In genomic region chr2:101842471-101842870, GRCh38 we compare ENCODE assay signal across 16 cellular contexts.
DNase-seq lines count a peak whose midpoint lies in the region; ATAC-seq and TF ChIP-seq lines count a peak whose summit lies in the region.
"Had no signal": no experiment of that assay in that cellular context is flagged by ENCODE, and none has a peak within 500 bp of the region (broad histone marks: within the 10 kb centered on the region; RNA-seq: fewer than 3 reads in every experiment).

No MANE protein-coding gene starts in this region.

- H3K36me3 Mint-ChIP-seq in activated CD4-positive, alpha-beta T cell treated with anti-CD3 and anti-CD28 coated beads, Interleukin-2, amount 10 ng/mL, durations not matched to agents 24 days and 14 days (ENCODE audit: low read depth) = peaks cover 59% of the 10 kb centered on the region
- peaks cover 76% of the 10 kb centered on the region for H3K36me3 Mint-ChIP-seq in stimulated activated memory B cell treated with anti-CD40 and anti-IgM and Interleukin-4, amounts not matched to agents 10 μg/mL and 1 μg/mL and 100 μg/mL, for 72 hours

- peaks cover 24% of the 10 kb centered on the region for H3K4me1 ChIP-seq in foreskin keratinocyte
- H3K4me1 ChIP-seq: SJCRH30 had no signal

- intact Hi-C loops in activated CD4-positive, alpha-beta T cell treated with anti-CD3 and anti-CD28 coated beads, Interleukin-2, amount 10 ng/mL, durations not matched to agents 24 days and 14 days (cut with micrococcal nuclease) = no loop called here

- no peaks in the 10 kb centered on the region for H3K27me3 ChIP-seq in foreskin keratinocyte
- H3K27me3 ChIP-seq: SJCRH30 had no signal

- TF ChIP-seq CTCF in foreskin keratinocyte (conservative IDR thresholded peaks at IDR 0.05) = no peak

- no peaks in the 10 kb centered on the region for H3K27me3 Mint-ChIP-seq in activated CD4-positive, alpha-beta T cell treated with anti-CD3 and anti-CD28 coated beads, Interleukin-2, amount 10 ng/mL, durations not matched to agents 24 days and 14 days
- no peaks in the 10 kb centered on the region for H3K27me3 Mint-ChIP-seq in stimulated activated memory B cell treated with anti-CD40 and anti-IgM and Interleukin-4, amounts not matched to agents 10 μg/mL and 1 μg/mL and 100 μg/mL, for 72 hours

- peaks cover 24% of the 10 kb centered on the region for H3K4me1 Mint-ChIP-seq in activated CD4-positive, alpha-beta T cell treated with anti-CD3 and anti-CD28 coated beads, Interleukin-2, amount 10 ng/mL, durations not matched to agents 24 days and 14 days
- peaks cover 22% of the 10 kb centered on the region for H3K4me1 Mint-ChIP-seq in stimulated activated memory B cell treated with anti-CD40 and anti-IgM and Interleukin-4, amounts not matched to agents 10 μg/mL and 1 μg/mL and 100 μg/mL, for 72 hours

- H3K27ac ChIP-seq in foreskin keratinocyte = no peak overlapping the region
- H3K27ac ChIP-seq: A549, SJCRH30, thoracic aorta had no signal

- peak; percentile 45 for ATAC-seq in foreskin keratinocyte
- no peak for ATAC-seq in stimulated activated memory B cell treated with anti-CD40 and anti-IgM and Interleukin-4, amounts not matched to agents 10 μg/mL and 1 μg/mL and 100 μg/mL, for 72 hours
- no peak for ATAC-seq in HG03159 (IDR thresholded peaks at IDR 0.05; ENCODE audit: unreplicated experiment)
- ATAC-seq: A549 had no signal

- H3K27ac Mint-ChIP-seq in activated CD4-positive, alpha-beta T cell treated with anti-CD3 and anti-CD28 coated beads, Interleukin-2, amount 10 ng/mL, durations not matched to agents 24 days and 14 days = peak overlapping the region; percentile 21
- peak overlapping the region; percentile 28 for H3K27ac Mint-ChIP-seq in stimulated activated memory B cell treated with anti-CD40 and anti-IgM and Interleukin-4, amounts not matched to agents 10 μg/mL and 1 μg/mL and 100 μg/mL, for 72 hours

- DNase-seq in activated CD4-positive, alpha-beta T cell treated with anti-CD3 and anti-CD28 coated beads, Interleukin-2, amount 10 ng/mL, durations not matched to agents 24 days and 14 days = no peak
- DNase-seq in activated CD4-positive, alpha-beta T cell treated with anti-CD3 and anti-CD28 coated beads for 1 hour = no peak
- DNase-seq in SKM-1 (lab: John Stamatoyannopoulos, UW; ENCODE audit: unreplicated experiment) (peak; percentile 49), foreskin keratinocyte (peak in 1 of 2 donors; percentile 26), HUDEP-2 (lab: John Stamatoyannopoulos, UW; ENCODE audit: unreplicated experiment in 76 of 76) (no peak), anterior cingulate cortex (lab: John Stamatoyannopoulos, UW) (no peak)
- DNase-seq: activated CD4-positive, alpha-beta T cell treated with anti-CD3 and anti-CD28 coated beads, Interleukin-2, amount 50 U/mL, for 4 hours; aorta; midbrain; NCI-H1092; NCI-H510A; SJCRH30 had no signal

- peak overlapping the region; percentile 3 for H3K4me3 Mint-ChIP-seq in activated CD4-positive, alpha-beta T cell treated with anti-CD3 and anti-CD28 coated beads, Interleukin-2, amount 10 ng/mL, durations not matched to agents 24 days and 14 days
- no peak overlapping the region for H3K4me3 Mint-ChIP-seq in stimulated activated memory B cell treated with anti-CD40 and anti-IgM and Interleukin-4, amounts not matched to agents 10 μg/mL and 1 μg/mL and 100 μg/mL, for 72 hours

- no peaks in the 10 kb centered on the region for H3K9me3 Mint-ChIP-seq in activated CD4-positive, alpha-beta T cell treated with anti-CD3 and anti-CD28 coated beads, Interleukin-2, amount 10 ng/mL, durations not matched to agents 24 days and 14 days
- no peaks in the 10 kb centered on the region for H3K9me3 Mint-ChIP-seq in stimulated activated memory B cell treated with anti-CD40 and anti-IgM and Interleukin-4, amounts not matched to agents 10 μg/mL and 1 μg/mL and 100 μg/mL, for 72 hours
